Comparison of ENCODE assay signal across 1 cellular context in the genomic region with DNA sequence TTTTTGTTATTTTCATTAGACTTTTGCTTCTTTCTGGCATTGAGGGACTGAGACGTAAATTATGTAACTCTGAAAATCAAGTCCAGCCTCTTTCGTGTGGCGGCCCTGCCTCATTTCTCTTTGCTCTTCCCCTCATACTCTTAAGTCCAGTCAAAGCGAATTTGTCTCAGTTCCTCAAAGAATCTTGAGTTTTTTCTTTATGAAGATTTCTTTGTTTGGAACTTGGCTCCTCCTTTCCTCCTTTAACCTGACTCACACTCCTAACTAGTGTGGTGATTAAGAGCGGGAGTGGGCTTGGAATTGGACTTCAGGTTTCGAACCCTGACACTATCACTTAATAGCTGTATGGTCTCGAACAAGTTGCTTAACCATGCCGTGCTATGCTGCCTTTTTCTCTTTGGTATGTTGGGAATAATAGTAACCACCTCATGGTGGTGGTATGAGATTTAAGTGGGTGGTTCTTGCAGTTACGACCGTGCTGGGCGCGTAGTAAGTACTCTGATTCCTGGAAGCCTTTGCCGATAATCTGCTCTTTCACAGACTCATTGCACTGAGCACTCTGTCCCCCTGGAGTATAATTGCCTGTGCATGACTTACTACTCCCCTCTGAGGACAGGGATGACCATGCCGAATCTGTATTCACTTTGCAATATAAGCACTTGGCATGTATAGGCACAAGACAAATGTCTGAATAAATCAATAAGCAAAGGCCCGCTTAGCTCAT.
TF ChIP-seq lines count a peak whose summit lies in the region.

No MANE protein-coding gene starts in this region.

TF ChIP-seq in H1, 55 proteins besides CTCF, POLR2A, EP300 and RAD21:
- TF ChIP-seq SIRT6 (IDR thresholded peaks at IDR 0.05; ENCODE audit: low read length) (no peak), NRF1 (IDR thresholded peaks at IDR 0.05; ENCODE audit: low read depth, low read length) (no peak), SP1 (IDR thresholded peaks at IDR 0.05; ENCODE audit: low read depth, low read length) (no peak), SRF (IDR thresholded peaks at IDR 0.05; ENCODE audit: low read depth, low read length) (no peak), SP2 (IDR thresholded peaks at IDR 0.05; ENCODE audit: low read length) (no peak), EGR1 (IDR thresholded peaks at IDR 0.05; ENCODE audit: borderline replicate concordance, low read depth, low read length) (no peak), RXRA (IDR thresholded peaks at IDR 0.05; ENCODE audit: insufficient read depth, low read depth, low read length) (no peak), SUZ12 (IDR thresholded peaks at IDR 0.05; ENCODE audit: low read length) (no peak), CHD1 (IDR thresholded peaks at IDR 0.05; ENCODE audit: low read depth, low read length) (no peak), ASH2L (IDR thresholded peaks at IDR 0.05; ENCODE audit: low read length) (no peak), BACH1 (IDR thresholded peaks at IDR 0.05; ENCODE audit: low read length) (no peak), POU5F1 (IDR thresholded peaks at IDR 0.05; ENCODE audit: low read depth, low read length) (no peak), YY1 (IDR thresholded peaks at IDR 0.05; ENCODE audit: low read depth, low read length) (no peak), CTBP2 (IDR thresholded peaks at IDR 0.05; ENCODE audit: borderline replicate concordance, insufficient read depth, insufficient read length, low read length) (no peak), TBP (IDR thresholded peaks at IDR 0.05; ENCODE audit: low read depth, low read length) (no peak), CBX5 (IDR thresholded peaks at IDR 0.05; ENCODE audit: low read depth, low read length) (no peak), SIX5 (IDR thresholded peaks at IDR 0.05; ENCODE audit: low read depth, low read length) (no peak), GABPA (IDR thresholded peaks at IDR 0.05; ENCODE audit: borderline replicate concordance, insufficient read depth, low read length) (no peak)
